Comparison of ENCODE assay signal across 8 cellular contexts in the genomic region with DNA sequence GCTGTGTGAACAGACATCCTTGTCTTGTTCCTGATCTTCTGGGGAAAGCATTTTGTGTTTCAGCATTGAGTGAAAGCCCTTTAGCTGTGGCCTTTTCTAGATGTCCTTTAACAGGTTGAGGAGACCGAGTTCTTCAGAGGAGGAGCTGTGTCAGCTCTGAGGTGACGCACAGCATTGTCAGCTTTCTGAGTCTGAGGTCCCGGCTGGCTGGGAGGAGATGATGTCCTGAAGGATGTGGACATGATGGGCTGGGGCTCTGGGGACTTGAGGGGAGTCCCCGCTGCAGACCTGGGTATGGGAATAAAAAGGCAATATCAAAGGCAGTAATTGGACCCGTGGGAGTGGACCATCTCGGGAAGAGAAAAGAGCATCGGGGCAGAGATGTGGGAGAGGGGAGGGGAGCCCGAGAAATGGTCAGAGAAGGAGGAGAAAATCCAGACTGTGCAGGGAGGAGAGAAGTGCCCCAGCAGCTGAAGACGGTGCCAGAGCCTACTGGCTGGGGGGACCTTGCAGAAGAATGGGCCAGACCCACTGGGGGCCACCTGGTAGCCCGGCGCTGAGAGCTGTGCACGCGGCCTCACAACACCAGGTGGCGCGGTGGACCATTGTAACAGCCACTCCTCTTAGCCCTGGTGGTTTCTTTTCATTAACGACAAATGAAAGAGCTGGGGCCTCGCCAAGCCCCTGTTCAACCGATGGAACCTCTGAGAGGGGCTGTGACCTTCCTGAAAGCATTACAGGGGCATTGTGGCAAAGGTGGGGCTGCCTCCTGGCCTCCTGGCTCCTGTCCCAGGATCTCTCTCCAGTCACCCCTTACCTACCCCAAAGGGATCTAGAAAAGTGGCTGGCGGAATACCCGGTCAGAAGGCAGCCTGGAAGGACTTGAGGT.
DNase-seq lines count a peak whose midpoint lies in the region; ATAC-seq and TF ChIP-seq lines count a peak whose summit lies in the region.

No MANE protein-coding gene starts in this region.

- H3K27me3 ChIP-seq in BE2C: no peaks in the 10 kb centered on the region
- no peaks in the 10 kb centered on the region for H3K27me3 ChIP-seq in neuron (ENCODE audit: insufficient read depth, low read length)
- no peaks in the 10 kb centered on the region for H3K27me3 ChIP-seq in stomach smooth muscle (ENCODE audit: control insufficient read depth in 1 of 2, insufficient read depth in 2 of 2, low read length in 2 of 2)

- H2AFZ ChIP-seq in neuron (ENCODE audit: low read depth, low read length): peak overlapping the region; percentile 11

- H3K9me3 ChIP-seq in BE2C (no peaks in the 10 kb centered on the region), neuron (ENCODE audit: low read length) (no peaks in the 10 kb centered on the region), stomach smooth muscle (ENCODE audit: control insufficient read depth in 2 of 2, low read length in 2 of 2) (no peaks in the 10 kb centered on the region)

- H3K4me1 ChIP-seq in BE2C (no peaks in the 10 kb centered on the region), neuron (ENCODE audit: insufficient read depth, low read length) (no peaks in the 10 kb centered on the region), stomach smooth muscle (ENCODE audit: control insufficient read depth, insufficient read depth, low read length) (peaks cover 7% of the 10 kb centered on the region)

- H3K27me3 Mint-ChIP-seq in activated T-helper 1 cell treated with anti-CD3 and anti-CD28 coated beads, Interleukin-12 subunit alpha, Interleukin-12 subunit beta, Interleukin-2, Interleukin-4 antibody, amounts not matched to agents 30 ng/mL and 10 ng/mL and 1 ng/mL, durations not matched to agents 14 hours and 24 hours and 36 hours (ENCODE audit: insufficient read depth): peaks cover 12% of the 10 kb centered on the region

- H3K36me3 ChIP-seq in BE2C: no peaks in the 10 kb centered on the region
- H3K36me3 ChIP-seq in neuron (ENCODE audit: insufficient read depth, low read length): no peaks in the 10 kb centered on the region
- no peaks in the 10 kb centered on the region for H3K36me3 ChIP-seq in stomach smooth muscle (ENCODE audit: control insufficient read depth in 2 of 2, insufficient read depth in 2 of 2, low read length in 2 of 2)

- ATAC-seq in GM19455 (IDR thresholded peaks at IDR 0.05; ENCODE audit: unreplicated experiment): peak; percentile 72

- no peaks in the 10 kb centered on the region for H3K36me3 Mint-ChIP-seq in activated T-helper 1 cell treated with anti-CD3 and anti-CD28 coated beads, Interleukin-12 subunit alpha, Interleukin-12 subunit beta, Interleukin-2, Interleukin-4 antibody, amounts not matched to agents 30 ng/mL and 10 ng/mL and 1 ng/mL, durations not matched to agents 14 hours and 24 hours and 36 hours (ENCODE audit: low read depth)

- no peak overlapping the region for H3K4me3 Mint-ChIP-seq in activated T-helper 1 cell treated with anti-CD3 and anti-CD28 coated beads, Interleukin-12 subunit alpha, Interleukin-12 subunit beta, Interleukin-2, Interleukin-4 antibody, amounts not matched to agents 30 ng/mL and 10 ng/mL and 1 ng/mL, durations not matched to agents 14 hours and 24 hours and 36 hours

- peaks cover 40% of the 10 kb centered on the region for H3K4me1 Mint-ChIP-seq in activated T-helper 1 cell treated with anti-CD3 and anti-CD28 coated beads, Interleukin-12 subunit alpha, Interleukin-12 subunit beta, Interleukin-2, Interleukin-4 antibody, amounts not matched to agents 30 ng/mL and 10 ng/mL and 1 ng/mL, durations not matched to agents 14 hours and 24 hours and 36 hours (ENCODE audit: low read depth)

- H3K9ac ChIP-seq in stomach smooth muscle (ENCODE audit: low read length in 2 of 2): no peak overlapping the region

- no peak overlapping the region for H3K27ac Mint-ChIP-seq in activated T-helper 1 cell treated with anti-CD3 and anti-CD28 coated beads, Interleukin-12 subunit alpha, Interleukin-12 subunit beta, Interleukin-2, Interleukin-4 antibody, amounts not matched to agents 30 ng/mL and 10 ng/mL and 1 ng/mL, durations not matched to agents 14 hours and 24 hours and 36 hours

- H3K27ac ChIP-seq in stomach smooth muscle (ENCODE audit: low read length): no peak overlapping the region

- no peaks in the 10 kb centered on the region for H3K9me3 Mint-ChIP-seq in activated T-helper 1 cell treated with anti-CD3 and anti-CD28 coated beads, Interleukin-12 subunit alpha, Interleukin-12 subunit beta, Interleukin-2, Interleukin-4 antibody, amounts not matched to agents 30 ng/mL and 10 ng/mL and 1 ng/mL, durations not matched to agents 14 hours and 24 hours and 36 hours

- intact Hi-C loops in activated T-helper 1 cell treated with anti-CD3 and anti-CD28 coated beads, Interleukin-12 subunit alpha, Interleukin-12 subunit beta, Interleukin-2, Interleukin-4 antibody, amounts not matched to agents 30 ng/mL and 10 ng/mL and 1 ng/mL, durations not matched to agents 14 hours and 24 hours and 36 hours (cut with micrococcal nuclease): loop anchor here (1.0 kb wide), 4 partner anchors 62 to 278 kb away; partner anchors contain the start of gene POLR1A

- TF ChIP-seq CTCF in BE2C (IDR thresholded peaks at IDR 0.05; ENCODE audit: low read depth, low read length) (peak; percentile 65), fibroblast of the aortic adventitia (IDR thresholded peaks at IDR 0.05; ENCODE audit: insufficient read depth, low read length) (peak; percentile 91)

- H3K4me3 ChIP-seq in BE2C (ENCODE audit: low read depth, low read length): no peak overlapping the region
- H3K4me3 ChIP-seq in fibroblast of the aortic adventitia (ENCODE audit: low read depth, low read length): peak overlapping the region; percentile 36
- H3K4me3 ChIP-seq in neuron (ENCODE audit: low read length): no peak overlapping the region
- H3K4me3 ChIP-seq in stomach smooth muscle (ENCODE audit: low read length in 2 of 2): peak overlapping the region; percentile 55 to 67

- DNase-seq in BE2C (peak; percentile 68), Kasumi-1 (lab: John Stamatoyannopoulos, UW) (peak; percentile 78 to 79), RPMI7951 (ENCODE audit: low read depth) (peak; percentile 69), fibroblast of the aortic adventitia (ENCODE audit: low read depth) (peak; percentile 68)
- DNase-seq in activated T-helper 1 cell treated with anti-CD3 and anti-CD28 coated beads, Interleukin-12 subunit alpha, Interleukin-12 subunit beta, Interleukin-2, Interleukin-4 antibody, amounts not matched to agents 30 ng/mL and 10 ng/mL and 1 ng/mL, durations not matched to agents 14 hours and 24 hours and 36 hours (ENCODE audit: low spot score): peak; percentile 70

Comparison
In these comparisons a context has a peak if more than half of its experiments do, and no peak if none do; other contexts are left out.
1. H3K4me3 ChIP-seq: peak in fibroblast of the aortic adventitia (single experiment) and stomach smooth muscle (2 of 2); none in BE2C (single experiment) and neuron (single experiment).
2. Peak in every context shown above with its lines, with median percentiles within 50 percentile points of each other: DNase-seq.